Comparison of ENCODE assay signal across 23 cellular contexts in the genomic region with DNA sequence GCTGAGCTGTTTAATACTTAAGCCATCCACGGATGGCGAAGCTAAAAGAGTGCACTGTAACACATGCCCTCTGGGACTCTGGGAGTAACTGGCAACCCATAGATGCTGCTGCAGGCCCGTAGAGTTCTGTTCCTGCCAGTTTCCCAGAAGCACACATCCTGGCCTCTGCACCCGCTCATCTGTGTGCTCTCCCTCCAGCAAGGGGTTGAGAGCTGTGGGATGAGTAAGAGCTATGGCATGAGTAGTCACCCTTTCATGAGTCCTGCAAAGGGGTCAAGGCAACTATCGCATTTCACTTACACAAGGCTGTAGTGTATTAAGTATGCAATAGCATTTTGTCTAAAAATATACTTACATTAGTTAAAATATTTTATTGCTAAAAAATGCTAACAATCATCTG.
DNase-seq lines count a peak whose midpoint lies in the region; ATAC-seq and TF ChIP-seq lines count a peak whose summit lies in the region.
"Had no signal": no experiment of that assay in that cellular context is flagged by ENCODE, and none has a peak within 500 bp of the region (broad histone marks: within the 10 kb centered on the region; RNA-seq: fewer than 3 reads in every experiment).

No MANE protein-coding gene starts in this region.

- H3K9me3 ChIP-seq in left ventricle myocardium inferior (replicated peaks) = no peaks in the 10 kb centered on the region
- H3K9me3 ChIP-seq in CD8-positive, alpha-beta T cell (ENCODE audit: low read length) = no peaks in the 10 kb centered on the region
- H3K9me3 ChIP-seq: Caco-2, heart right ventricle, upper lobe of right lung had no signal

- no peaks in the 10 kb centered on the region for H3K36me3 Mint-ChIP-seq in CD8-positive, alpha-beta T cell
- H3K36me3 Mint-ChIP-seq: naive thymus-derived CD4-positive, alpha-beta T cell had no signal

- DNase-seq in HuH-7.5 (ENCODE audit: low spot score) = peak; percentile 3
- peak; percentile 50 for DNase-seq in astrocyte of the spinal cord (ENCODE audit: low read depth, low spot score)
- peak; percentile 69 for DNase-seq in glomerular visceral epithelial cell (ENCODE audit: extremely low spot score)
- peak; percentile 40 for DNase-seq in smooth muscle cell of the brain vasculature (ENCODE audit: low read depth, low spot score)
- DNase-seq in left ventricle myocardium inferior = no peak
- DNase-seq in CD8-positive, alpha-beta T cell = no peak
- DNase-seq in GM19238 (ENCODE audit: insufficient read length, low spot score) = no peak
- DNase-seq: activated CD4-positive, alpha-beta T cell treated with anti-CD3 and anti-CD28 coated beads for 48 hours; activated CD8-positive, alpha-beta memory T cell treated with anti-CD3 and anti-CD28 coated beads, Interleukin-2, amount 50 U/mL, for 4 hours; activated effector memory CD4-positive, alpha-beta T cell treated with anti-CD3 and anti-CD28 coated beads, Interleukin-2, amount 50 U/mL, for 16 hours; Caco-2; caudate nucleus; H7; heart right ventricle; mammary epithelial cell; naive thymus-derived CD4-positive, alpha-beta T cell; NCI-H187; NCI-H345; stimulated activated CD4-positive, alpha-beta T cell treated with anti-CD3 and anti-CD28 coated beads, Interleukin-2, amount 100 ng/mL, for 48 hours; SW 1271; upper lobe of right lung had no signal

- no peak overlapping the region for H3K27ac Mint-ChIP-seq in CD8-positive, alpha-beta T cell
- H3K27ac Mint-ChIP-seq: B cell; naive thymus-derived CD4-positive, alpha-beta T cell had no signal

- TF ChIP-seq CTCF in astrocyte of the spinal cord (IDR thresholded peaks at IDR 0.05; ENCODE audit: low read depth, low read length) = no peak
- TF ChIP-seq CTCF in left ventricle myocardium inferior (IDR thresholded peaks at IDR 0.05; ENCODE audit: borderline replicate concordance) = no peak
- TF ChIP-seq CTCF in CD8-positive, alpha-beta T cell (IDR thresholded peaks at IDR 0.05) = no peak

- no peaks in the 10 kb centered on the region for H3K4me1 ChIP-seq in left ventricle myocardium inferior
- H3K4me1 ChIP-seq in CD8-positive, alpha-beta T cell (ENCODE audit: insufficient read depth, low read length) = no peaks in the 10 kb centered on the region
- H3K4me1 ChIP-seq: Caco-2, heart right ventricle, upper lobe of right lung had no signal

- no peak overlapping the region for H3K27ac ChIP-seq in left ventricle myocardium inferior (replicated peaks)
- no peak overlapping the region for H3K27ac ChIP-seq in CD8-positive, alpha-beta T cell (ENCODE audit: low read depth, low read length)
- H3K27ac ChIP-seq: heart right ventricle, upper lobe of right lung had no signal

- H3K4me3 Mint-ChIP-seq in CD8-positive, alpha-beta T cell = no peak overlapping the region
- H3K4me3 Mint-ChIP-seq: B cell; naive thymus-derived CD4-positive, alpha-beta T cell had no signal

- H3K27me3 Mint-ChIP-seq in CD8-positive, alpha-beta T cell (ENCODE audit: low read depth) = no peaks in the 10 kb centered on the region
- H3K27me3 Mint-ChIP-seq: B cell; naive thymus-derived CD4-positive, alpha-beta T cell had no signal

- in situ Hi-C loops in astrocyte of the spinal cord (cut with HindIII; ENCODE audit: low sequenced_read_pairs) = no loop called here

- H3K27me3 ChIP-seq in left ventricle myocardium inferior (ENCODE audit: low read depth) = no peaks in the 10 kb centered on the region
- no peaks in the 10 kb centered on the region for H3K27me3 ChIP-seq in CD8-positive, alpha-beta T cell (ENCODE audit: insufficient read depth, low read length)
- H3K27me3 ChIP-seq: heart right ventricle, upper lobe of right lung had no signal

- peaks cover 5% of the 10 kb centered on the region for H3K9me3 Mint-ChIP-seq in CD8-positive, alpha-beta T cell

- H3K4me3 ChIP-seq in astrocyte of the spinal cord (ENCODE audit: low read depth, low read length) (no peak overlapping the region), left ventricle myocardium inferior (no peak overlapping the region)
- H3K4me3 ChIP-seq in CD8-positive, alpha-beta T cell (ENCODE audit: low read depth, low read length) = no peak overlapping the region
- H3K4me3 ChIP-seq: heart right ventricle, upper lobe of right lung had no signal

- intact Hi-C loops in left ventricle myocardium inferior (cut with micrococcal nuclease) = no loop called here
- intact Hi-C loops in CD8-positive, alpha-beta T cell (cut with DNase I, micrococcal nuclease) = no loop called here

- no peak for ATAC-seq in HG03097 (IDR thresholded peaks at IDR 0.05; ENCODE audit: low FRiP score, unreplicated experiment)
- no peak for ATAC-seq in CD8-positive, alpha-beta T cell
- ATAC-seq: heart right ventricle; naive thymus-derived CD4-positive, alpha-beta T cell; upper lobe of right lung had no signal

- no peaks in the 10 kb centered on the region for H3K36me3 ChIP-seq in left ventricle myocardium inferior
- H3K36me3 ChIP-seq in CD8-positive, alpha-beta T cell (ENCODE audit: insufficient read depth, low read length) = no peaks in the 10 kb centered on the region
- H3K36me3 ChIP-seq: heart right ventricle, upper lobe of right lung had no signal

- POLR2A ChIA-PET in CD8-positive, alpha-beta T cell (lab: Charles Lee) = no interaction called here

- CTCF ChIA-PET in CD8-positive, alpha-beta T cell (lab: Charles Lee) = no interaction called here

- H3K4me1 Mint-ChIP-seq in CD8-positive, alpha-beta T cell (ENCODE audit: low read depth) = no peaks in the 10 kb centered on the region
- H3K4me1 Mint-ChIP-seq: B cell; naive thymus-derived CD4-positive, alpha-beta T cell had no signal

Comparison
In these comparisons a context has a peak if more than half of its experiments do, and no peak if none do; other contexts are left out.
1. DNase-seq: peak in HuH-7.5 (single experiment), astrocyte of the spinal cord (single experiment), glomerular visceral epithelial cell (single experiment) and smooth muscle cell of the brain vasculature (single experiment); none in left ventricle myocardium inferior (single experiment), CD8-positive, alpha-beta T cell (0 of 7) and GM19238 (single experiment).